10 cellular contexts compared by ENCODE assay signal in genomic region chr1:234310460-234310817, GRCh38.
DNase-seq lines count a peak whose midpoint lies in the region; ATAC-seq, FAIRE-seq and TF ChIP-seq lines count a peak whose summit lies in the region.
"Had no signal": no experiment of that assay in that cellular context is flagged by ENCODE, and none has a peak within 500 bp of the region (broad histone marks: within the 10 kb centered on the region; RNA-seq: fewer than 3 reads in every experiment).

No MANE protein-coding gene starts in this region.

- TF ChIP-seq CTCF in HFFc6 (IDR thresholded peaks at IDR 0.05), result no peak
- no peak for TF ChIP-seq CTCF in keratinocyte (optimal IDR thresholded peaks at IDR 0.05 in 1 of 3, IDR thresholded peaks at IDR 0.05 in 1 of 3, conservative IDR thresholded peaks at IDR 0.05 in 1 of 3; ENCODE audit: extremely low read depth in 1 of 3, insufficient read depth in 2 of 3, low read length in 3 of 3)
- TF ChIP-seq CTCF in body of pancreas (IDR thresholded peaks at IDR 0.05), result no peak
- TF ChIP-seq CTCF in thyroid gland (IDR thresholded peaks at IDR 0.05), result no peak

- peak overlapping the region in 10 of 11 experiments; percentile 3 to 58 (median 38); a peak in 9 of 22 replicates for H3K4me2 ChIP-seq in BLaER1 treated with 17β-estradiol and CSF1 and Interleukin-3, amounts not matched to agents 10 nM and 100 nM
- H3K4me2 ChIP-seq in keratinocyte (ENCODE audit: control insufficient read depth, extremely low read depth, insufficient read depth, low read depth, low read length), result peak overlapping the region; percentile 55

- no peaks in the 10 kb centered on the region for H3K36me3 ChIP-seq in BLaER1 treated with 17β-estradiol and CSF1 and Interleukin-3, amounts not matched to agents 10 nM and 100 nM
- H3K36me3 ChIP-seq in keratinocyte (ENCODE audit: control insufficient read depth in 2 of 2, extremely low read depth in 1 of 2, insufficient read depth in 2 of 2, low read length in 2 of 2) (peaks cover 0 to 1% of the 10 kb centered on the region in 2 experiments), body of pancreas (replicated peaks in 1 of 2; ENCODE audit: insufficient read depth in 1 of 2, low read depth in 2 of 2) (no peaks in the 10 kb centered on the region), thyroid gland (no peaks in the 10 kb centered on the region)
- H3K36me3 ChIP-seq: Peyer's patch had no signal

- H3K36me3 Mint-ChIP-seq in HFFc6 (ENCODE audit: low read depth), result no peaks in the 10 kb centered on the region
- H3K36me3 Mint-ChIP-seq in activated T-helper 17 cell treated with anti-CD3 and anti-CD28 coated beads, Interleukin-2, amount 50 U/mL, for 72 hours (ENCODE audit: low read depth), result no peaks in the 10 kb centered on the region

- H3K9me1 ChIP-seq in keratinocyte (ENCODE audit: control insufficient read depth, extremely low read depth, insufficient read depth, low read length), result no peaks in the 10 kb centered on the region

- peaks cover 14% of the 10 kb centered on the region for H3K27me3 Mint-ChIP-seq in HFFc6 (ENCODE audit: insufficient read depth)
- H3K27me3 Mint-ChIP-seq in activated T-helper 17 cell treated with anti-CD3 and anti-CD28 coated beads, Interleukin-2, amount 50 U/mL, for 72 hours, result peaks cover 10% of the 10 kb centered on the region

- no peak overlapping the region for H3K27ac ChIP-seq in BLaER1 treated with 17β-estradiol and CSF1 and Interleukin-3, amounts not matched to agents 10 nM and 100 nM
- H3K27ac ChIP-seq in keratinocyte (ENCODE audit: control insufficient read depth, insufficient read depth, low read length) (peak overlapping the region; percentile 57), body of pancreas (no peak overlapping the region), thyroid gland (peak overlapping the region in 1 of 3 donors; percentile 18)
- H3K27ac ChIP-seq: Peyer's patch had no signal

- dilution Hi-C loops in keratinocyte (cut with MboI; ENCODE audit: extremely low pct_ligation_motif_present, low sequenced_read_pairs), result no loop called here

- no peak for ATAC-seq in activated T-helper 17 cell treated with anti-CD3 and anti-CD28 coated beads, Interleukin-2, amount 50 U/mL, for 72 hours (replicated peaks)
- ATAC-seq in body of pancreas, result no peak

- H3K79me2 ChIP-seq in keratinocyte (ENCODE audit: control insufficient read depth, insufficient read depth, low read length), result no peaks in the 10 kb centered on the region

- H3K9me3 ChIP-seq in BLaER1 treated with 17β-estradiol and CSF1 and Interleukin-3, amounts not matched to agents 10 nM and 100 nM (replicated peaks in 1 of 11), result peaks cover 0 to 14% (median 11%) of the 10 kb centered on the region in 11 experiments; a peak in 14 of 22 replicates
- H3K9me3 ChIP-seq in keratinocyte (ENCODE audit: control insufficient read depth, low read depth, low read length), result no peaks in the 10 kb centered on the region
- H3K9me3 ChIP-seq in body of pancreas, result no peaks in the 10 kb centered on the region
- H3K9me3 ChIP-seq in thyroid gland, result no peaks in the 10 kb centered on the region
- H3K9me3 ChIP-seq: Peyer's patch had no signal

- no peak for FAIRE-seq in keratinocyte (lab: Jason Lieb, UNC)
- FAIRE-seq: bronchial epithelial cell had no signal

- no peak overlapping the region for H2AFZ ChIP-seq in keratinocyte (ENCODE audit: control insufficient read depth, low read length)

- no peak overlapping the region for H3K9ac ChIP-seq in BLaER1 treated with 17β-estradiol and CSF1 and Interleukin-3, amounts not matched to agents 10 nM and 100 nM
- peak overlapping the region; percentile 7 for H3K9ac ChIP-seq in keratinocyte (ENCODE audit: control insufficient read depth, extremely low read depth, insufficient read depth, low read length)

- no peak for TF ChIP-seq POLR2A in body of pancreas (IDR thresholded peaks at IDR 0.05)
- TF ChIP-seq POLR2A in thyroid gland (IDR thresholded peaks at IDR 0.05), result no peak

- H3K4me1 ChIP-seq in BLaER1 treated with 17β-estradiol and CSF1 and Interleukin-3, amounts not matched to agents 10 nM and 100 nM, result peaks cover 0 to 33% (median 21%) of the 10 kb centered on the region in 10 experiments; a peak in 18 of 20 replicates
- H3K4me1 ChIP-seq in keratinocyte (ENCODE audit: control insufficient read depth, extremely low read depth, insufficient read depth, low read length) (peaks cover 42% of the 10 kb centered on the region), body of pancreas (peaks cover 11% of the 10 kb centered on the region), thyroid gland (peaks cover 6 to 10% of the 10 kb centered on the region in 2 donors)
- H3K4me1 ChIP-seq: Peyer's patch had no signal

- no peak overlapping the region for H3K27ac Mint-ChIP-seq in HFFc6
- H3K27ac Mint-ChIP-seq in activated T-helper 17 cell treated with anti-CD3 and anti-CD28 coated beads, Interleukin-2, amount 50 U/mL, for 72 hours, result no peak overlapping the region

- H3K9me3 Mint-ChIP-seq in HFFc6, result no peaks in the 10 kb centered on the region
- no peaks in the 10 kb centered on the region for H3K9me3 Mint-ChIP-seq in activated T-helper 17 cell treated with anti-CD3 and anti-CD28 coated beads, Interleukin-2, amount 50 U/mL, for 72 hours

- no peak overlapping the region for H3K4me3 ChIP-seq in BLaER1 treated with 17β-estradiol and CSF1 and Interleukin-3, amounts not matched to agents 10 nM and 100 nM
- H3K4me3 ChIP-seq in keratinocyte (ENCODE audit: control insufficient read depth in 2 of 3, extremely low read depth in 1 of 3, insufficient read depth in 2 of 3, low read depth in 1 of 3, low read length in 3 of 3), result no peak overlapping the region
- no peak overlapping the region for H3K4me3 ChIP-seq in body of pancreas
- H3K4me3 ChIP-seq in thyroid gland (replicated peaks in 1 of 3), result no peak overlapping the region

- H4K20me1 ChIP-seq in BLaER1 treated with 17β-estradiol and CSF1 and Interleukin-3, amounts not matched to agents 10 nM and 100 nM, result no peaks in the 10 kb centered on the region
- no peaks in the 10 kb centered on the region for H4K20me1 ChIP-seq in keratinocyte (ENCODE audit: control insufficient read depth, extremely low read depth, insufficient read depth, low read length)

- H3K27me3 ChIP-seq in BLaER1 treated with 17β-estradiol and CSF1 and Interleukin-3, amounts not matched to agents 10 nM and 100 nM, result no peaks in the 10 kb centered on the region
- H3K27me3 ChIP-seq in keratinocyte (ENCODE audit: control insufficient read depth, extremely low read depth, insufficient read depth, low read length) (no peaks in the 10 kb centered on the region), body of pancreas (no peaks in the 10 kb centered on the region), thyroid gland (no peaks in the 10 kb centered on the region)
- H3K27me3 ChIP-seq: Peyer's patch had no signal

- H3K4me3 Mint-ChIP-seq in HFFc6, result peak overlapping the region; percentile 68; the same call in 1 of the 2 replicates
- H3K4me3 Mint-ChIP-seq in activated T-helper 17 cell treated with anti-CD3 and anti-CD28 coated beads, Interleukin-2, amount 50 U/mL, for 72 hours, result peak overlapping the region; percentile 37

- 25 to 47% methylated on average over 1 of the region's 1 CpG for WGBS in body of pancreas, 2 donors
- WGBS in thyroid gland, 2 donors, result 26 to 38% methylated on average over 1 of the region's 1 CpG

- DNase-seq in HFFc6, result no peak
- no peak for DNase-seq in keratinocyte (ENCODE audit: low read depth, low spot score)
- no peak for DNase-seq in body of pancreas
- DNase-seq in thyroid gland, result no peak
- DNase-seq in amygdala (lab: John Stamatoyannopoulos, UW), result no peak
- no peak for DNase-seq in SW 1271 (lab: John Stamatoyannopoulos, UW)

- H3K4me1 Mint-ChIP-seq in HFFc6 (ENCODE audit: low read depth), result peaks cover 37% of the 10 kb centered on the region
- peaks cover 7% of the 10 kb centered on the region for H3K4me1 Mint-ChIP-seq in activated T-helper 17 cell treated with anti-CD3 and anti-CD28 coated beads, Interleukin-2, amount 50 U/mL, for 72 hours

- intact Hi-C loops in body of pancreas (cut with DNase I), result loop anchor here (5.0 to 10.0 kb wide), 3 partner anchors 93 to 198 kb away; no protein-coding TSS in a partner anchor
- intact Hi-C loops in thyroid gland (cut with DNase I), result loop anchor here (10.0 kb wide), 1 partner anchor 156 kb away; no protein-coding TSS in a partner anchor
